Comparison of ENCODE assay signal across 1 cellular context in the genomic region with DNA sequence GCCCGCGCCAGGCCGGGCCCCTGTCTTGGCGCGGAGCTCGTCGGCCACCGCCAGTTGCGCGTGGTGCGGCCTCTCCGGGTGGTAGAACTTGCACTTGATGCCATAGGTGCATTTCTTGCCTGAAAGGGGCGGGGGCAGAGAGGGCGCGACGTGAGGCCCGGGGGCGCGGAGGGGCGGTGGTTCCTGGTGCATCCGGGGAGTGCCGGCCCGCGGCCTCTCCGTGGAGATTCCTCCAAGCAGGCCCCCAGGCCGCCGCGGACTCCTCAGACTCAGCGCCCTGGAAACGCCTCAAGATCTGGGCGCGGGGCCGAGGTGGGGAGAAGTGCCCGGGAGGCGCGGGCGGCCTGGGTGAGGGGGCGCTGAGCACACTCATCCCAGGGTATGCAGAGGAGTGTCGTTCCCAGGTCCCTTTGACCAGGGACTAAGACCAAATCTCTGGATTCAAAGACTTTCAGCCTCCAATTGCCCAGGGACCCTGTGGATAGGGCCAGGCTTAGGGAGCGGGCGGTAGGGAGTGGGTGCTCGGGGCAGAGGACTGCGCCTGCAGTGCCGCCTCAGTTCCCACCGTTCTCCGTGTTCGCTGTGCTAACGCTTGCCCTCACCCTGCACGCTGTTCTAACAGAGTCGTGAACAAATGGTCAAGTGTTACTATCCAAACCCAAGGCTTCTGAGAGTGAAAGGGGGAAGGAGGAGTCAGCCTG.
A peak's percentile ranks its signal among the peaks of the same experiment; 100 is the strongest.
TF ChIP-seq lines count a peak whose summit lies in the region.

No MANE protein-coding gene starts in this region.

TF ChIP-seq in H1, 55 proteins besides CTCF, POLR2A, EP300 and RAD21:
- TF ChIP-seq SUZ12 (IDR thresholded peaks at IDR 0.05; ENCODE audit: low read length) (peak; percentile 44), EZH2 (IDR thresholded peaks at IDR 0.05; ENCODE audit: low read depth, low read length, severe bottlenecking) (peak; percentile 48), KDM4A (IDR thresholded peaks at IDR 0.05; ENCODE audit: low read depth, low read length, severe bottlenecking) (peak; percentile 1), EGR1 (IDR thresholded peaks at IDR 0.05; ENCODE audit: borderline replicate concordance, low read depth, low read length) (no peak), FOSL1 (IDR thresholded peaks at IDR 0.05; ENCODE audit: insufficient read depth, low read depth, low read length) (no peak)
